ENCODE assay signal across 14 cellular contexts in the genomic region with DNA sequence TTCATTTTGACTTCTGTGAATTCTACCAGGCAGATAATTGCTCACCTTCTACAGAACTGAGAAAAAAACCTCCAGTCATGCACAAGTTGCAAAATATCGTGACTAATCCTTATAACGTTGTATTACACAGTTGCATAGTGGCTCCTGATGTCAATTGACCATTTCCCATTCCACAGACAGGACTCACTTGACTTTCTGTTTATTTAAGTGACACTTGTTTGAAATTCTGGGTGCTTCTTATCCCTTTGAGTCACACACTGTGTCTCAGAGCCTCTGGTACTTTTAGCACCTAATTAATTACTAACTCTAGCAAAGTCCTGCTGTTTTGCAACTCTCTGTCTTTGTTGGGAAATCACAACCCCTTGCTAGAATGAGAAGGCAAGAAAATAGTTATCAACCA. TPM values are rescaled to one million over a fixed set of nuclear protein-coding genes. Genes with fewer than 3 reads are reported as not detected.
DNase-seq lines count a peak whose midpoint lies in the region; ATAC-seq and TF ChIP-seq lines count a peak whose summit lies in the region.
"Had no signal": no experiment of that assay in that cellular context is flagged by ENCODE, and none has a peak within 500 bp of the region (broad histone marks: within the 10 kb centered on the region; RNA-seq: fewer than 3 reads in every experiment).

No MANE protein-coding gene starts in this region.

- no peaks in the 10 kb centered on the region for H3K27me3 ChIP-seq in RWPE2 (ENCODE audit: insufficient read depth, poor library complexity, severe bottlenecking)
- H3K27me3 ChIP-seq in upper lobe of left lung, result no peaks in the 10 kb centered on the region
- H3K27me3 ChIP-seq: colonic mucosa had no signal

- H3K27ac Mint-ChIP-seq in activated T-helper 2 cell treated with anti-CD3 and anti-CD28 coated beads, Interferon-gamma antibody, Interleukin-2, Interleukin-4, amounts not matched to agents 10 μg/mL and 5 μg/mL and 100 μg/mL, durations not matched to agents 14 hours and 24 hours and 36 hours, result no peak overlapping the region
- H3K27ac Mint-ChIP-seq: activated T-helper 17 cell treated with anti-CD3 and anti-CD28 coated beads, Interleukin-2, amount 50 U/mL, for 72 hours; natural killer cell treated with Interleukin-12 subunit alpha and Interleukin-12 subunit beta and Interleukin-15 and Interleukin-18, amount 100 ng/mL, for 72 hours had no signal

- H3K27me3 Mint-ChIP-seq in activated T-helper 2 cell treated with anti-CD3 and anti-CD28 coated beads, Interferon-gamma antibody, Interleukin-2, Interleukin-4, amounts not matched to agents 10 μg/mL and 5 μg/mL and 100 μg/mL, durations not matched to agents 14 hours and 24 hours and 36 hours (ENCODE audit: low read depth), result peaks cover 3% of the 10 kb centered on the region
- H3K27me3 Mint-ChIP-seq: natural killer cell treated with Interleukin-12 subunit alpha and Interleukin-12 subunit beta and Interleukin-15 and Interleukin-18, amount 100 ng/mL, for 72 hours had no signal

- DNase-seq in HCEC 1CT (peak; percentile 97), RWPE2 (ENCODE audit: low spot score) (no peak), fibroblast of the aortic adventitia (ENCODE audit: low read depth) (peak; percentile 91), upper lobe of left lung (no peak), islet precursor cell (no peak), RPMI8226 (no peak)
- DNase-seq in activated T-helper 2 cell treated with anti-CD3 and anti-CD28 coated beads, Interferon-gamma antibody, Interleukin-2, Interleukin-4, amounts not matched to agents 10 μg/mL and 5 μg/mL and 100 μg/mL, durations not matched to agents 14 hours and 24 hours and 36 hours (ENCODE audit: low spot score), result no peak
- DNase-seq: colonic mucosa, GF-D8, NCI-H1105 treated with DMSO at 0.1 percent for 48 hours, WERI-Rb-1 had no signal

- TF ChIP-seq POLR2A in upper lobe of left lung (IDR thresholded peaks at IDR 0.05), result no peak

- WGBS in upper lobe of left lung, 2 donors, result 21 to 32% methylated on average over 2 of the region's 2 CpGs

- H3K36me3 Mint-ChIP-seq in activated T-helper 2 cell treated with anti-CD3 and anti-CD28 coated beads, Interferon-gamma antibody, Interleukin-2, Interleukin-4, amounts not matched to agents 10 μg/mL and 5 μg/mL and 100 μg/mL, durations not matched to agents 14 hours and 24 hours and 36 hours (ENCODE audit: low read depth), result no peaks in the 10 kb centered on the region
- H3K36me3 Mint-ChIP-seq: natural killer cell treated with Interleukin-12 subunit alpha and Interleukin-12 subunit beta and Interleukin-15 and Interleukin-18, amount 100 ng/mL, for 72 hours had no signal

- H3K36me3 ChIP-seq in RWPE2 (ENCODE audit: low read depth) (no peaks in the 10 kb centered on the region), upper lobe of left lung (no peaks in the 10 kb centered on the region)
- H3K36me3 ChIP-seq: colonic mucosa, WERI-Rb-1 had no signal

- no peaks in the 10 kb centered on the region for H3K4me1 Mint-ChIP-seq in activated T-helper 2 cell treated with anti-CD3 and anti-CD28 coated beads, Interferon-gamma antibody, Interleukin-2, Interleukin-4, amounts not matched to agents 10 μg/mL and 5 μg/mL and 100 μg/mL, durations not matched to agents 14 hours and 24 hours and 36 hours (ENCODE audit: low read depth)
- H3K4me1 Mint-ChIP-seq: activated T-helper 17 cell treated with anti-CD3 and anti-CD28 coated beads, Interleukin-2, amount 50 U/mL, for 72 hours had no signal

- TF ChIP-seq CTCF in RWPE2 (IDR thresholded peaks at IDR 0.05; ENCODE audit: poor library complexity, severe bottlenecking) (no peak), fibroblast of the aortic adventitia (IDR thresholded peaks at IDR 0.05; ENCODE audit: insufficient read depth, low read length) (no peak), upper lobe of left lung (IDR thresholded peaks at IDR 0.05) (no peak)

- no peaks in the 10 kb centered on the region for H3K4me1 ChIP-seq in RWPE2 (ENCODE audit: insufficient read depth, poor library complexity, severe bottlenecking)
- H3K4me1 ChIP-seq in upper lobe of left lung, result peaks cover 0 to 4% (median 2%) of the 10 kb centered on the region in 4 donors
- H3K4me1 ChIP-seq: colonic mucosa had no signal

- H3K9me3 ChIP-seq in RWPE2 (ENCODE audit: severe bottlenecking) (no peaks in the 10 kb centered on the region), upper lobe of left lung (no peaks in the 10 kb centered on the region)
- H3K9me3 ChIP-seq: colonic mucosa had no signal

- peak in 2 of 4 donors; percentile 1 to 43 for TF ChIP-seq EP300 in upper lobe of left lung (IDR thresholded peaks at IDR 0.05)

- intact Hi-C loops in activated T-helper 2 cell treated with anti-CD3 and anti-CD28 coated beads, Interferon-gamma antibody, Interleukin-2, Interleukin-4, amounts not matched to agents 10 μg/mL and 5 μg/mL and 100 μg/mL, durations not matched to agents 14 hours and 24 hours and 36 hours (cut with micrococcal nuclease), result no loop called here

- ATAC-seq in RWPE2 (ENCODE audit: low read depth) (peak; percentile 94), upper lobe of left lung (ENCODE audit: low FRiP score in 2 of 2) (peak; percentile 63 to 71)
- ATAC-seq: activated T-helper 17 cell treated with anti-CD3 and anti-CD28 coated beads, Interleukin-2, amount 50 U/mL, for 72 hours; natural killer cell treated with Interleukin-12 subunit alpha and Interleukin-12 subunit beta and Interleukin-15 and Interleukin-18, amount 100 ng/mL, for 72 hours had no signal

- no peaks in the 10 kb centered on the region for H3K9me3 Mint-ChIP-seq in activated T-helper 2 cell treated with anti-CD3 and anti-CD28 coated beads, Interferon-gamma antibody, Interleukin-2, Interleukin-4, amounts not matched to agents 10 μg/mL and 5 μg/mL and 100 μg/mL, durations not matched to agents 14 hours and 24 hours and 36 hours
- H3K9me3 Mint-ChIP-seq: activated T-helper 17 cell treated with anti-CD3 and anti-CD28 coated beads, Interleukin-2, amount 50 U/mL, for 72 hours; natural killer cell treated with Interleukin-12 subunit alpha and Interleukin-12 subunit beta and Interleukin-15 and Interleukin-18, amount 100 ng/mL, for 72 hours had no signal

- H3K27ac ChIP-seq in RWPE2 (ENCODE audit: poor library complexity, severe bottlenecking) (no peak overlapping the region), upper lobe of left lung (no peak overlapping the region)
- H3K27ac ChIP-seq: colonic mucosa, WERI-Rb-1 had no signal

- H3K4me3 ChIP-seq in RWPE2 (ENCODE audit: severe bottlenecking), result no peak overlapping the region
- H3K4me3 ChIP-seq in fibroblast of the aortic adventitia (ENCODE audit: low read depth, low read length), result no peak overlapping the region
- H3K4me3 ChIP-seq in upper lobe of left lung, result no peak overlapping the region
- H3K4me3 ChIP-seq: colonic mucosa had no signal

- H3K4me3 Mint-ChIP-seq in activated T-helper 2 cell treated with anti-CD3 and anti-CD28 coated beads, Interferon-gamma antibody, Interleukin-2, Interleukin-4, amounts not matched to agents 10 μg/mL and 5 μg/mL and 100 μg/mL, durations not matched to agents 14 hours and 24 hours and 36 hours (ENCODE audit: low read depth), result no peak overlapping the region
- H3K4me3 Mint-ChIP-seq: activated T-helper 17 cell treated with anti-CD3 and anti-CD28 coated beads, Interleukin-2, amount 50 U/mL, for 72 hours; natural killer cell treated with Interleukin-12 subunit alpha and Interleukin-12 subunit beta and Interleukin-15 and Interleukin-18, amount 100 ng/mL, for 72 hours had no signal

RNA-seq across cellular contexts. Expression of a gene that starts 16.2 kb away (rescaled TPM):
- total RNA-seq in fibroblast of the aortic adventitia (ENCODE audit: low replicate concordance), result 2.5 and 7.9 TPM in 2 replicates
- 1 to 10 TPM in 5 of 6 donors, under 1 TPM in 1; 0.22 to 6.7 (median 1.4) TPM for total RNA-seq in upper lobe of left lung
- total RNA-seq in activated T-helper 2 cell treated with anti-CD3 and anti-CD28 coated beads, Interferon-gamma antibody, Interleukin-2, Interleukin-4, amounts not matched to agents 10 μg/mL and 5 μg/mL and 100 μg/mL, durations not matched to agents 14 hours and 24 hours and 36 hours, result not detected in 2 replicates
- total RNA-seq: activated T-helper 17 cell treated with anti-CD3 and anti-CD28 coated beads, Interleukin-2, amount 50 U/mL, for 72 hours; H1; natural killer cell treated with Interleukin-12 subunit alpha and Interleukin-12 subunit beta and Interleukin-15 and Interleukin-18, amount 100 ng/mL, for 72 hours had no signal

Comparison
In these comparisons a context has a peak if more than half of its experiments do, and no peak if none do; other contexts are left out.
1. DNase-seq: peak in HCEC 1CT (single experiment) and fibroblast of the aortic adventitia (single experiment); none in RWPE2 (single experiment), upper lobe of left lung (0 of 2), islet precursor cell (single experiment), RPMI8226 (single experiment) and activated T-helper 2 cell treated with anti-CD3 and anti-CD28 coated beads, Interferon-gamma antibody, Interleukin-2, Interleukin-4, amounts not matched to agents 10 μg/mL and 5 μg/mL and 100 μg/mL, durations not matched to agents 14 hours and 24 hours and 36 hours (single experiment).